Comparison of ENCODE assay signal across 12 cellular contexts in the genomic region with DNA sequence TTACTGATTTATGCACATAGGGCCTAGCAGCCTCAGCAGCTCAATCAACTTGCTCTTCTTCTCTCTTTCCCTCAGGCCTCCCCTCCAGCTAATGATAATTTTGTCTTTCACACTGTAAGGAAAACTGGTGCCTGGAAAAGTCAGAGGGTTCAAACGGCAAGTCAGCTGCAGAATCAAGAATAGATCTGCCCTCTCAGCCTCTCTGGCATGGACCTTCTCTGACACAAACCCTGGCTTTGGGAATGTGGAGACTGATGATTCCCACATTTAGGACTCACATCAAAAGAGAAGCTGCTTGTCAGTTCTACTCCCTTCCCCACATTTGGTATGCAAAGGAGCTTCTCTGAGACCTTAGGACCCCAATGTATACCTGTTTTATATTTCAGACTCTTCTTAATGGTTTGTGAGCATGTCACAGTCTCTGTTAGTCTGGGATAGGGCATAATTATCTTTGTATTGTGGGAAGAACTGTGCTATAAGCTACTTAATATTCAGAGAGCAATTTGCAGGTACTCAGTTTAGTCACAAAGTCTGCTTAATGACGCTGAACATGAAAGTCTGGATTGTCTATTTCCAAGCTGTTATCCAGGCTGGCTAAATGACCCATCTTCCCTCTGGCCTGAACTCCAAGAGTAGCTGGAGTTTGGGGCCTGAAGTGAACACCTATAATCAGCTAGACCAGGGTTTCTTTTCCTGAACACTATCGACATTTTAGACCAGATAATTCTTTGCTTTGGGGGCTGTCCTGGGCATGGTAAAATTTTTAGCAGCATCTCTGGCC.
"Had no signal": no experiment of that assay in that cellular context is flagged by ENCODE, and none has a peak within 500 bp of the region (broad histone marks: within the 10 kb centered on the region; RNA-seq: fewer than 3 reads in every experiment).

No MANE protein-coding gene starts in this region.

- H3K36me3 Mint-ChIP-seq: activated CD4-positive, alpha-beta memory T cell treated with anti-CD3 and anti-CD28 coated beads for 36 hours; activated naive CD8-positive, alpha-beta T cell treated with anti-CD3 and anti-CD28 coated beads, Interleukin-2, amount 10 ng/mL, durations not matched to agents 7 days and 5 days had no signal

- H3K27ac Mint-ChIP-seq: activated CD4-positive, alpha-beta memory T cell treated with anti-CD3 and anti-CD28 coated beads for 36 hours; activated naive CD8-positive, alpha-beta T cell treated with anti-CD3 and anti-CD28 coated beads, Interleukin-2, amount 10 ng/mL, durations not matched to agents 7 days and 5 days had no signal

- H3K27ac ChIP-seq: breast epithelium, pancreas, skin epidermis had no signal

- H3K27me3 ChIP-seq: breast epithelium had no signal

- H3K4me1 ChIP-seq: breast epithelium, pancreas had no signal

- FAIRE-seq: kidney, pancreas had no signal

- H3K4me3 ChIP-seq: breast epithelium, pancreas, skin epidermis had no signal

- DNase-seq: activated CD4-positive, alpha-beta memory T cell treated with anti-CD3 and anti-CD28 coated beads for 36 hours; activated CD4-positive, CD25-positive, alpha-beta regulatory T cell treated with anti-CD3 and anti-CD28 coated beads, Interleukin-2, amount 50 U/mL, for 72 hours; activated gamma-delta T cell; activated naive CD8-positive, alpha-beta T cell treated with anti-CD3 and anti-CD28 coated beads, Interleukin-2, amount 10 ng/mL, durations not matched to agents 7 days and 5 days; activated T-cell treated with anti-CD3 and anti-CD28 coated beads, Interleukin-2, amount 50 U/mL, for 4 hours; foreskin melanocyte; kidney; left ventricle myocardium superior; mesendoderm; pancreas had no signal

- ATAC-seq: activated T-cell treated with anti-CD3 and anti-CD28 coated beads, Interleukin-2, amount 50 U/mL, for 4 hours; left ventricle myocardium superior; pancreas had no signal

- H3K9me3 ChIP-seq: breast epithelium, pancreas had no signal

- H3K36me3 ChIP-seq: breast epithelium, pancreas had no signal

- H3K4me3 Mint-ChIP-seq: activated CD4-positive, alpha-beta memory T cell treated with anti-CD3 and anti-CD28 coated beads for 36 hours; activated naive CD8-positive, alpha-beta T cell treated with anti-CD3 and anti-CD28 coated beads, Interleukin-2, amount 10 ng/mL, durations not matched to agents 7 days and 5 days; activated T-cell treated with anti-CD3 and anti-CD28 coated beads, Interleukin-2, amount 50 U/mL, for 4 hours had no signal

- H3K9me3 Mint-ChIP-seq: activated CD4-positive, alpha-beta memory T cell treated with anti-CD3 and anti-CD28 coated beads for 36 hours; activated naive CD8-positive, alpha-beta T cell treated with anti-CD3 and anti-CD28 coated beads, Interleukin-2, amount 10 ng/mL, durations not matched to agents 7 days and 5 days; activated T-cell treated with anti-CD3 and anti-CD28 coated beads, Interleukin-2, amount 50 U/mL, for 4 hours had no signal
